In the genomic region with DNA sequence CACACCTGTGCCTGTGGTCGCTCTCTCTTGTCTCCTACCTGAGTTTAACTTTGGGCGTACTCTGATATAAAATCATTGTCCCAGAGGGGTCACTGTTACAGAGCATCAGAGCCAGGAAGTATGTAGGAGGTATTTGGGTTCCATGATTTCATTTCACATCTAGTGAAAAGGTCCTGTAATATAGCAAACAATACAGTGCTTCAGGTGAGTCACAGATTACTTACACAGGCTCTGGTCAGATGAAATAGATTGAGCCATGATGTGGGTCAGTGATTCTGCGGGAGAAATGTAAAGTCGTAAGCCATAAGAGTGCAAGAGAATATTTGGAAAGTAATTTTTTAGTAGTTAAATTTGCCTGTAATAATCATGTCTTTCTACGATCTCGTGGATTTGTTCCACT, we compare ENCODE assay signal across 18 cellular contexts.
A peak's percentile ranks its signal among the peaks of the same experiment; 100 is the strongest.
DNase-seq lines count a peak whose midpoint lies in the region; ATAC-seq and TF ChIP-seq lines count a peak whose summit lies in the region.
"Had no signal": no experiment of that assay in that cellular context is flagged by ENCODE, and none has a peak within 500 bp of the region (broad histone marks: within the 10 kb centered on the region; RNA-seq: fewer than 3 reads in every experiment).

No MANE protein-coding gene starts in this region.

- no peak overlapping the region for H2BK120ac ChIP-seq in mesenchymal stem cell (ENCODE audit: low read depth, low read length)

- WGBS in mesenchymal stem cell: 96% methylated on average over 4 of the region's 6 CpGs

- no peak overlapping the region for H2BK15ac ChIP-seq in mesenchymal stem cell (ENCODE audit: low read depth, poor library complexity, severe bottlenecking)

- no peaks in the 10 kb centered on the region for H3K79me2 ChIP-seq in ACC112 (ENCODE audit: control insufficient read depth, insufficient read depth, low read length, unreplicated experiment)

- peak overlapping the region; percentile 74 for H2AK5ac ChIP-seq in mesenchymal stem cell (ENCODE audit: low read length, severe bottlenecking)

- H3K79me1 ChIP-seq in mesenchymal stem cell (replicated peaks; ENCODE audit: low read length, poor library complexity, severe bottlenecking): no peaks in the 10 kb centered on the region

- H4K91ac ChIP-seq in mesenchymal stem cell (ENCODE audit: low read length): no peak overlapping the region

- DNase-seq in HFFc6 (no peak), RWPE2 (ENCODE audit: low spot score) (no peak), mesenchymal stem cell (no peak), NCI-H446 treated with DMSO at 0.1 percent for 48 hours (lab: John Stamatoyannopoulos, UW) (no peak), medulla oblongata (ENCODE audit: extremely low spot score) (no peak)
- DNase-seq in activated T-cell treated with anti-CD3 and anti-CD28 coated beads, Interleukin-2, amount 50 U/mL, for 48 hours: no peak
- DNase-seq: CD4-positive, CD25-positive, alpha-beta regulatory T cell; DND-41; H7; KG1; NCI-H1105 treated with DMSO at 0.1 percent for 48 hours; NCI-H1694; NCI-H2081 treated with DMSO at 0.1 percent for 48 hours; NCI-H2171 treated with DMSO at 0.1 percent for 48 hours; SIG-M5; T-cell had no signal

- H3K36me3 Mint-ChIP-seq in HFFc6 (ENCODE audit: low read depth): peaks cover 34% of the 10 kb centered on the region
- H3K36me3 Mint-ChIP-seq: CD4-positive, CD25-positive, alpha-beta regulatory T cell; T-cell had no signal

- H3K23ac ChIP-seq in mesenchymal stem cell (ENCODE audit: low read length in 2 of 2): no peak overlapping the region

- H4K8ac ChIP-seq in mesenchymal stem cell (ENCODE audit: low read length): no peak overlapping the region

- ATAC-seq in RWPE2 (ENCODE audit: low read depth): no peak
- ATAC-seq: SK-N-SH treated with all-trans-retinoic acid at 6 μM for 48 hours, T-cell had no signal

- H3K27me3 ChIP-seq in ACC112 (ENCODE audit: insufficient read depth, low read length) (no peaks in the 10 kb centered on the region), RWPE2 (ENCODE audit: insufficient read depth, poor library complexity, severe bottlenecking) (no peaks in the 10 kb centered on the region), mesenchymal stem cell (ENCODE audit: control insufficient read depth in 1 of 2, insufficient read depth in 1 of 2, low read length in 2 of 2) (no peaks in the 10 kb centered on the region)

- H3K4me3 ChIP-seq in ACC112 (ENCODE audit: low read depth, low read length): no peak overlapping the region
- H3K4me3 ChIP-seq in RWPE2 (ENCODE audit: severe bottlenecking): no peak overlapping the region
- no peak overlapping the region for H3K4me3 ChIP-seq in mesenchymal stem cell (ENCODE audit: insufficient read depth in 1 of 2, low read depth in 1 of 2, low read length in 2 of 2)

- H3K4ac ChIP-seq in mesenchymal stem cell (ENCODE audit: low read depth in 1 of 2, low read length in 2 of 2): no peak overlapping the region

- peak overlapping the region; percentile 97 for H3K27ac Mint-ChIP-seq in HFFc6
- H3K27ac Mint-ChIP-seq: CD4-positive, CD25-positive, alpha-beta regulatory T cell; T-cell had no signal

- H3K36me3 ChIP-seq in ACC112 (ENCODE audit: insufficient read depth, low read length) (peaks cover 20% of the 10 kb centered on the region), RWPE2 (ENCODE audit: low read depth) (no peaks in the 10 kb centered on the region), mesenchymal stem cell (ENCODE audit: control insufficient read depth in 1 of 2, insufficient read depth in 2 of 2, low read depth in 1 of 2, low read length in 2 of 2) (peaks cover 2 to 16% of the 10 kb centered on the region in 2 experiments)

- H3K4me1 ChIP-seq in ACC112 (ENCODE audit: control insufficient read depth, insufficient read depth, low read length, unreplicated experiment): peaks cover 33% of the 10 kb centered on the region
- peaks cover 33% of the 10 kb centered on the region for H3K4me1 ChIP-seq in RWPE2 (ENCODE audit: insufficient read depth, poor library complexity, severe bottlenecking)
- no peaks in the 10 kb centered on the region for H3K4me1 ChIP-seq in mesenchymal stem cell (ENCODE audit: control insufficient read depth, insufficient read depth, low read depth, low read length)

- H3K4me2 ChIP-seq in mesenchymal stem cell (ENCODE audit: low read length, poor library complexity, severe bottlenecking): no peak overlapping the region

- no peak overlapping the region for H2BK12ac ChIP-seq in mesenchymal stem cell (ENCODE audit: low read length in 2 of 2)

- no peak overlapping the region for H2AFZ ChIP-seq in ACC112 (ENCODE audit: low read length, unreplicated experiment)
- no peak overlapping the region for H2AFZ ChIP-seq in mesenchymal stem cell (ENCODE audit: low read depth, low read length)

- TF ChIP-seq CTCF in HFFc6 (IDR thresholded peaks at IDR 0.05): no peak
- no peak for TF ChIP-seq CTCF in RWPE2 (IDR thresholded peaks at IDR 0.05; ENCODE audit: poor library complexity, severe bottlenecking)

- no peak overlapping the region for H2BK5ac ChIP-seq in mesenchymal stem cell (ENCODE audit: low read depth, low read length, poor library complexity, severe bottlenecking)

- H3K27ac ChIP-seq in ACC112 (ENCODE audit: low read depth, low read length) (peak overlapping the region; percentile 91), RWPE2 (ENCODE audit: poor library complexity, severe bottlenecking) (peak overlapping the region; percentile 94), mesenchymal stem cell (ENCODE audit: low read length, poor library complexity, severe bottlenecking) (no peak overlapping the region)

- H3K9ac ChIP-seq in mesenchymal stem cell (ENCODE audit: low read length): no peak overlapping the region

- H3K27me3 Mint-ChIP-seq in HFFc6 (ENCODE audit: insufficient read depth): no peaks in the 10 kb centered on the region; the same call in none of the 2 replicates
- H3K27me3 Mint-ChIP-seq: CD4-positive, CD25-positive, alpha-beta regulatory T cell; T-cell had no signal

- H3K18ac ChIP-seq in mesenchymal stem cell (ENCODE audit: low read depth in 1 of 2, low read length in 2 of 2): no peak overlapping the region

- H3K9me3 ChIP-seq in RWPE2 (ENCODE audit: severe bottlenecking) (peaks cover 2% of the 10 kb centered on the region), mesenchymal stem cell (ENCODE audit: control insufficient read depth, low read length) (peaks cover 13% of the 10 kb centered on the region)

- peaks cover 64% of the 10 kb centered on the region for H3K4me1 Mint-ChIP-seq in HFFc6 (ENCODE audit: low read depth)
- H3K4me1 Mint-ChIP-seq: CD4-positive, CD25-positive, alpha-beta regulatory T cell; T-cell had no signal

- H3K9me3 Mint-ChIP-seq in HFFc6: peaks cover 5% of the 10 kb centered on the region
- H3K9me3 Mint-ChIP-seq: T-cell had no signal

- H3K4me3 Mint-ChIP-seq in HFFc6: no peak overlapping the region
- H3K4me3 Mint-ChIP-seq: CD4-positive, CD25-positive, alpha-beta regulatory T cell; T-cell had no signal

- no peak overlapping the region for H3K14ac ChIP-seq in mesenchymal stem cell (ENCODE audit: low read length in 2 of 2)
